8 cellular contexts compared by ENCODE assay signal in genomic region chr9:91775011-91775707, GRCh38.
DNase-seq lines count a peak whose midpoint lies in the region; ATAC-seq and TF ChIP-seq lines count a peak whose summit lies in the region.

No MANE protein-coding gene starts in this region.

- TF ChIP-seq CTCF in GM06990 (IDR thresholded peaks at IDR 0.05; ENCODE audit: insufficient read depth, low read length, poor library complexity, severe bottlenecking) (peak; percentile 93), RWPE2 (IDR thresholded peaks at IDR 0.05; ENCODE audit: poor library complexity, severe bottlenecking) (peak; percentile 84), psoas muscle (IDR thresholded peaks at IDR 0.05) (peak; percentile 65)

- intact Hi-C loops in psoas muscle (cut with DNase I): loop anchor here (10.0 kb wide), 2 partner anchors 170 to 180 kb away; partner anchors contain the start of gene ROR2 (in 1 of the 2)

- peak; percentile 75 for ATAC-seq in RWPE2 (ENCODE audit: low read depth)
- peak; percentile 28 to 91 (median 66) for ATAC-seq in psoas muscle
- ATAC-seq in GM18520 (IDR thresholded peaks at IDR 0.05; ENCODE audit: unreplicated experiment): no peak
- no peak for ATAC-seq in GM21786 (IDR thresholded peaks at IDR 0.05; ENCODE audit: unreplicated experiment)

- H3K27me3 ChIP-seq in GM06990 (replicated peaks; ENCODE audit: control insufficient read depth, insufficient read depth, low read length) (no peaks in the 10 kb centered on the region; the same call in none of the 2 replicates), RWPE2 (ENCODE audit: insufficient read depth, poor library complexity, severe bottlenecking) (no peaks in the 10 kb centered on the region), psoas muscle (ENCODE audit: insufficient read depth in 3 of 3, low read length in 2 of 3) (peaks cover 0 to 20% (median 0%) of the 10 kb centered on the region in 3 donors)

- no peak overlapping the region for H3K27ac ChIP-seq in RWPE2 (ENCODE audit: poor library complexity, severe bottlenecking)
- H3K27ac ChIP-seq in psoas muscle: no peak overlapping the region

- no peaks in the 10 kb centered on the region for H3K4me1 ChIP-seq in RWPE2 (ENCODE audit: insufficient read depth, poor library complexity, severe bottlenecking)
- H3K4me1 ChIP-seq in psoas muscle: no peaks in the 10 kb centered on the region

- H3K9me3 ChIP-seq in RWPE2 (ENCODE audit: severe bottlenecking) (no peaks in the 10 kb centered on the region), psoas muscle (no peaks in the 10 kb centered on the region)

- H3K36me3 ChIP-seq in GM06990 (ENCODE audit: control insufficient read depth, insufficient read depth, low read length) (no peaks in the 10 kb centered on the region), RWPE2 (ENCODE audit: low read depth) (no peaks in the 10 kb centered on the region), psoas muscle (ENCODE audit: insufficient read depth in 1 of 2, low read depth in 1 of 2) (no peaks in the 10 kb centered on the region)

- DNase-seq in GM06990 (ENCODE audit: extremely low read depth, insufficient read length) (peak; percentile 33), HUDEP-2 (lab: John Stamatoyannopoulos, UW; ENCODE audit: unreplicated experiment in 76 of 76) (peak in 62 of 76 experiments; percentile 11 to 78 (median 54)), RWPE2 (ENCODE audit: low spot score) (no peak), glomerular visceral epithelial cell (ENCODE audit: extremely low spot score) (peak; percentile 66), psoas muscle (peak; percentile 54 to 71)
- DNase-seq in activated gamma-delta T cell treated with anti-CD3 and anti-CD28 coated beads, Interleukin-2, amount 50 U/mL, for 16 hours (ENCODE audit: low read depth): peak; percentile 58

- H3K4me3 ChIP-seq in GM06990 (replicated peaks; ENCODE audit: low read depth, low read length) (no peak overlapping the region), RWPE2 (ENCODE audit: severe bottlenecking) (no peak overlapping the region), psoas muscle (no peak overlapping the region)

- WGBS in psoas muscle, 3 donors: 55 to 67% (median 61%) methylated on average over 9 of the region's 9 CpGs

Comparison
In these comparisons a context has a peak if more than half of its experiments do, and no peak if none do; other contexts are left out.
1. ATAC-seq: peak in RWPE2 (single experiment) and psoas muscle (4 of 4); none in GM18520 (single experiment) and GM21786 (single experiment).
2. Peak in every context shown above with its lines, with median percentiles within 50 percentile points of each other: CTCF ChIP-seq.